In the genomic region with DNA sequence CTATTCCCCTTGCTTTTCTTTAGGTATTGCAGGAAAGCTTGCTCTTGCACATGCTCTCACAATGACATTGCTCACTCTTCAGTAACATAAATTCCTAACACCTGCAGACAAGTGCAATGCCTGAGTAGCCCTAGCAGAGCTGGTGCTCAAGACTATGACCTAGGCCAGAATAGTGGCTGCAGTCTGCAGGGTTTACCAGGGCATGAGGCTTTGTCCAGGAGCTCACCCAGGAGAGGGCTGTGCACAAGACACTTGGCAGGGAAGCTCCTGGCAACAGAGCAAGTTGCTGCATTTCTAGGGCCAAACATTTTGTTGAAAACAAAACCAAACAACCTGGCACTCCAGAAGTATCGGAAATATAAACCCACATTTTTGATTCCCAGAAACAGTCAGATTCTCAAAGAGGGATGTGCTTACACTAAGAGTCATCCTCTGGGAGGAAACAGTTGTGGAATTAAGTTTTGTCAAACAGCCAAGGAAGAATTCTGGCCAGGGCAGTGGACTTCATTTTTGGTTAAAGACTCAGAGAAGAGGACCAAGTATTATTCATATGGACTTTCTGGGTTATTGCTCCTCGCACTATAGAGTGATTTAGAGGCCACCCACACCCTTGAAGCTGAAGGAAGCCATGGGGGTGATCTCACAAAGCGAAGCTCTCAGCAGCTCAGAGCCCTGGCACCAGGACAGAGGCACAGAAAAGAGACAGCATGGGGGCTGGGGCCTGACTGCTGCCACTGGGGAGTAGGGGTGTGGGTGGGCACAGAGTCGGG, we compare ENCODE assay signal across 8 cellular contexts. TPM values are rescaled to one million over a fixed set of nuclear protein-coding genes. Genes with fewer than 3 reads are reported as not detected.
DNase-seq lines count a peak whose midpoint lies in the region; ATAC-seq and TF ChIP-seq lines count a peak whose summit lies in the region.

No MANE protein-coding gene starts in this region.

- H3K36me3 ChIP-seq in PC-3 (ENCODE audit: low read depth, low read length): peaks cover 48% of the 10 kb centered on the region
- H3K36me3 ChIP-seq in rectal smooth muscle tissue (ENCODE audit: control insufficient read depth, insufficient read depth, low read length): peaks cover 5% of the 10 kb centered on the region
- H3K36me3 ChIP-seq in prostate gland: peaks cover 0 to 4% of the 10 kb centered on the region in 2 donors
- no peaks in the 10 kb centered on the region for H3K36me3 ChIP-seq in breast epithelium

- DNase-seq in EH (ENCODE audit: low read depth) (peak; percentile 98), PC-3 (peak; percentile 41), fibroblast of mammary gland (ENCODE audit: low read depth) (peak; percentile 96), cortex of kidney (lab: John Stamatoyannopoulos, UW) (no peak), SHP77 (lab: John Stamatoyannopoulos, UW) (no peak), prostate gland (ENCODE audit: low spot score) (no peak), breast epithelium (ENCODE audit: low spot score in 2 of 2) (no peak)

- ATAC-seq in PC-3: peak; percentile 48

- no peaks in the 10 kb centered on the region for H3K79me2 ChIP-seq in PC-3 (ENCODE audit: low read length)

- 65% methylated on average over 4 of the region's 4 CpGs for WGBS in prostate gland

- no peak overlapping the region for H3K9ac ChIP-seq in PC-3 (ENCODE audit: low read length)
- no peak overlapping the region for H3K9ac ChIP-seq in rectal smooth muscle tissue (ENCODE audit: low read length)

- CTCF ChIA-PET in PC-3 (lab: Charles Lee): no interaction called here

- H3K4me1 ChIP-seq in PC-3 (ENCODE audit: insufficient read depth, low read length) (no peaks in the 10 kb centered on the region), rectal smooth muscle tissue (ENCODE audit: control insufficient read depth, insufficient read depth, low read length) (peaks cover 24% of the 10 kb centered on the region), prostate gland (replicated peaks) (no peaks in the 10 kb centered on the region), breast epithelium (peaks cover 0 to 3% of the 10 kb centered on the region in 2 donors)

- no peaks in the 10 kb centered on the region for H3F3A ChIP-seq in PC-3 (ENCODE audit: low read length, unreplicated experiment)

- H2AFZ ChIP-seq in PC-3 (ENCODE audit: low read length): no peak overlapping the region

- no peaks in the 10 kb centered on the region for H3K27me3 ChIP-seq in PC-3 (ENCODE audit: low read length)
- no peaks in the 10 kb centered on the region for H3K27me3 ChIP-seq in rectal smooth muscle tissue (ENCODE audit: control insufficient read depth, insufficient read depth, low read length)
- no peaks in the 10 kb centered on the region for H3K27me3 ChIP-seq in prostate gland (replicated peaks; ENCODE audit: insufficient read depth)
- no peaks in the 10 kb centered on the region for H3K27me3 ChIP-seq in breast epithelium

- no TSS peak for BruUV-seq in PC-3 (replicated peaks; lab: Mats Ljungman, UMichigan)

- intact Hi-C loops in PC-3 (cut with micrococcal nuclease) (no loop called here), prostate gland (cut with DNase I) (no loop called here), breast epithelium (cut with DNase I; ENCODE audit: low total_unique reads) (no loop called here)

- no peak overlapping the region for H3K27ac ChIP-seq in PC-3 (ENCODE audit: low read length)
- peak overlapping the region; percentile 35 for H3K27ac ChIP-seq in rectal smooth muscle tissue (ENCODE audit: low read depth, low read length)
- H3K27ac ChIP-seq in prostate gland: no peak overlapping the region
- H3K27ac ChIP-seq in breast epithelium: peak overlapping the region in 1 of 2 donors; percentile 53

- no peaks in the 10 kb centered on the region for H4K20me1 ChIP-seq in PC-3 (ENCODE audit: low read length)

- H3K4me3 ChIP-seq in PC-3 (ENCODE audit: low read length) (no peak overlapping the region), fibroblast of mammary gland (ENCODE audit: control insufficient read depth, low read depth, low read length) (no peak overlapping the region), rectal smooth muscle tissue (ENCODE audit: low read length) (no peak overlapping the region), prostate gland (no peak overlapping the region), breast epithelium (no peak overlapping the region)

- TF ChIP-seq POLR2A in prostate gland (IDR thresholded peaks at IDR 0.05) (no peak), breast epithelium (IDR thresholded peaks at IDR 0.05) (no peak)

- H3K9me2 ChIP-seq in PC-3 (replicated peaks; ENCODE audit: low read length): no peaks in the 10 kb centered on the region

- POLR2A ChIA-PET in PC-3 (lab: Charles Lee; ENCODE audit: unreplicated experiment): interaction anchor here (0.5 kb wide), 1 partner anchor 1911 kb away, joined by 3 read pairs; no protein-coding TSS in a partner anchor

- H3K4me2 ChIP-seq in PC-3 (ENCODE audit: low read length): no peak overlapping the region

- no peak for TF ChIP-seq CTCF in PC-3 (conservative IDR thresholded peaks at IDR 0.05; ENCODE audit: low read depth, low read length)
- no peak for TF ChIP-seq CTCF in fibroblast of mammary gland (conservative IDR thresholded peaks at IDR 0.05; ENCODE audit: control insufficient read depth, insufficient read depth, low read depth, low read length)
- no peak for TF ChIP-seq CTCF in prostate gland (IDR thresholded peaks at IDR 0.05)
- no peak for TF ChIP-seq CTCF in breast epithelium (IDR thresholded peaks at IDR 0.05)

- H3K9me3 ChIP-seq in PC-3 (ENCODE audit: low read length) (no peaks in the 10 kb centered on the region), prostate gland (no peaks in the 10 kb centered on the region), breast epithelium (no peaks in the 10 kb centered on the region)

RNA-seq across cellular contexts. Expression of a gene that starts 44.9 kb away (rescaled TPM):
- 388 and 455 TPM in 2 replicates for total RNA-seq in PC-3 (2014; rRNA removed)
- total RNA-seq in prostate gland: 100 to 1,000 TPM; 189 to 191 TPM
- 100 to 1,000 TPM; 255 to 293 (median 272) TPM for total RNA-seq in breast epithelium

Comparison
In these comparisons a context has a peak if more than half of its experiments do, and no peak if none do; other contexts are left out.
1. DNase-seq: peak in EH (single experiment), PC-3 (single experiment) and fibroblast of mammary gland (single experiment); none in cortex of kidney (single experiment), SHP77 (0 of 2), prostate gland (single experiment) and breast epithelium (0 of 2).